8 cellular contexts compared by ENCODE assay signal in genomic region chr16:66478733-66479511, GRCh38. TPM values are rescaled to one million over a fixed set of nuclear protein-coding genes. Genes with fewer than 3 reads are reported as not detected.
DNase-seq lines count a peak whose midpoint lies in the region; ATAC-seq and TF ChIP-seq lines count a peak whose summit lies in the region.

No MANE protein-coding gene starts in this region.

- H3K27ac ChIP-seq in effector memory CD4-positive, alpha-beta T cell (ENCODE audit: insufficient read depth, low read length, poor library complexity, severe bottlenecking): no peak overlapping the region

- no peaks in the 10 kb centered on the region for H3K36me3 ChIP-seq in effector memory CD4-positive, alpha-beta T cell (ENCODE audit: control insufficient read depth, insufficient read depth, low read length)

- no peak overlapping the region for H3K4me3 Mint-ChIP-seq in activated CD4-positive, alpha-beta memory T cell treated with anti-CD3 and anti-CD28 coated beads, Interleukin-2, amount 10 ng/mL, durations not matched to agents 7 days and 5 days

- no peaks in the 10 kb centered on the region for H3K9me3 Mint-ChIP-seq in activated CD4-positive, alpha-beta memory T cell treated with anti-CD3 and anti-CD28 coated beads, Interleukin-2, amount 10 ng/mL, durations not matched to agents 7 days and 5 days

- peaks cover 3% of the 10 kb centered on the region for H3K27me3 Mint-ChIP-seq in activated CD4-positive, alpha-beta memory T cell treated with anti-CD3 and anti-CD28 coated beads, Interleukin-2, amount 10 ng/mL, durations not matched to agents 7 days and 5 days

- H3K36me3 Mint-ChIP-seq in activated CD4-positive, alpha-beta memory T cell treated with anti-CD3 and anti-CD28 coated beads, Interleukin-2, amount 10 ng/mL, durations not matched to agents 7 days and 5 days (ENCODE audit: low read depth): no peaks in the 10 kb centered on the region

- CTCF ChIA-PET in activated CD4-positive, alpha-beta memory T cell treated with anti-CD3 and anti-CD28 coated beads, Interleukin-2, amount 10 ng/mL, durations not matched to agents 7 days and 5 days (lab: Charles Lee): interaction anchor here (0.7 to 2.4 kb wide), 6 partner anchors 10 to 111 kb away, joined by 3 to 15 read pairs (median 4); no protein-coding TSS in a partner anchor

- no peaks in the 10 kb centered on the region for H3K27me3 ChIP-seq in effector memory CD4-positive, alpha-beta T cell (replicated peaks; ENCODE audit: control insufficient read depth, insufficient read depth, low read length, poor library complexity, severe bottlenecking)

- DNase-seq in GM12864 (ENCODE audit: low read depth) (peak; percentile 40), NCI-H510A (lab: John Stamatoyannopoulos, UW) (peak; percentile 57), mesenteric fat pad (ENCODE audit: low spot score) (peak; percentile 90)
- DNase-seq in activated CD4-positive, alpha-beta memory T cell treated with anti-CD3 and anti-CD28 coated beads, Interleukin-2, amount 10 ng/mL, durations not matched to agents 7 days and 5 days: peak; percentile 88
- peak; percentile 48 to 65 (median 49) for DNase-seq in effector memory CD4-positive, alpha-beta T cell
- DNase-seq in stimulated activated CD8-positive, alpha-beta memory T cell treated with anti-CD3 and anti-CD28 coated beads, Interleukin-7, amount 100 ng/mL, for 1 hour (ENCODE audit: low read depth in 2 of 2): peak; percentile 48 to 60

- peaks cover 13% of the 10 kb centered on the region for H3K4me1 ChIP-seq in effector memory CD4-positive, alpha-beta T cell (ENCODE audit: control insufficient read depth, insufficient read depth, low read length, poor library complexity, severe bottlenecking)

- POLR2A ChIA-PET in activated CD4-positive, alpha-beta memory T cell treated with anti-CD3 and anti-CD28 coated beads, Interleukin-2, amount 10 ng/mL, durations not matched to agents 7 days and 5 days (lab: Charles Lee): interaction anchor here (1.0 to 2.1 kb wide), 3 partner anchors 43 to 118 kb away, joined by 3 to 9 read pairs (median 7); partner anchors contain the start of gene CKLF

- no peak overlapping the region for H3K4me3 ChIP-seq in GM12864 (ENCODE audit: low read depth, low read length)
- H3K4me3 ChIP-seq in effector memory CD4-positive, alpha-beta T cell (ENCODE audit: insufficient read depth, low read depth, low read length, poor library complexity, severe bottlenecking): no peak overlapping the region

- H3K9me3 ChIP-seq in effector memory CD4-positive, alpha-beta T cell (ENCODE audit: control insufficient read depth, low read length): no peaks in the 10 kb centered on the region

- H3K27ac Mint-ChIP-seq in activated CD4-positive, alpha-beta memory T cell treated with anti-CD3 and anti-CD28 coated beads, Interleukin-2, amount 10 ng/mL, durations not matched to agents 7 days and 5 days: peak overlapping the region; percentile 49

- TF ChIP-seq CTCF in GM12864 (IDR thresholded peaks at IDR 0.05; ENCODE audit: low read depth, low read length, missing control alignments): peak; percentile 95

- peaks cover 53% of the 10 kb centered on the region for H3K4me1 Mint-ChIP-seq in activated CD4-positive, alpha-beta memory T cell treated with anti-CD3 and anti-CD28 coated beads, Interleukin-2, amount 10 ng/mL, durations not matched to agents 7 days and 5 days

- ATAC-seq in HG02588 (IDR thresholded peaks at IDR 0.05; ENCODE audit: unreplicated experiment) (peak; percentile 57), HG02610 (IDR thresholded peaks at IDR 0.05; ENCODE audit: unreplicated experiment) (no peak)

RNA-seq across cellular contexts. Expression of gene BEAN1, which starts 51.8 kb away (rescaled TPM):
- not detected for total RNA-seq in activated CD4-positive, alpha-beta memory T cell treated with anti-CD3 and anti-CD28 coated beads, Interleukin-2, amount 10 ng/mL, durations not matched to agents 7 days and 5 days
- 0.51 TPM for total RNA-seq in mesenteric fat pad

Comparison
In these comparisons a context has a peak if more than half of its experiments do, and no peak if none do; other contexts are left out.
1. DNase-seq: peak in every context shown above with its lines; median percentile 90 in mesenteric fat pad; 88 in activated CD4-positive, alpha-beta memory T cell treated with anti-CD3 and anti-CD28 coated beads, Interleukin-2, amount 10 ng/mL, durations not matched to agents 7 days and 5 days; 57 in NCI-H510A; 54 in stimulated activated CD8-positive, alpha-beta memory T cell treated with anti-CD3 and anti-CD28 coated beads, Interleukin-7, amount 100 ng/mL, for 1 hour; 49 in effector memory CD4-positive, alpha-beta T cell; 40 in GM12864.